1 cellular context compared by ENCODE assay signal in the genomic region with DNA sequence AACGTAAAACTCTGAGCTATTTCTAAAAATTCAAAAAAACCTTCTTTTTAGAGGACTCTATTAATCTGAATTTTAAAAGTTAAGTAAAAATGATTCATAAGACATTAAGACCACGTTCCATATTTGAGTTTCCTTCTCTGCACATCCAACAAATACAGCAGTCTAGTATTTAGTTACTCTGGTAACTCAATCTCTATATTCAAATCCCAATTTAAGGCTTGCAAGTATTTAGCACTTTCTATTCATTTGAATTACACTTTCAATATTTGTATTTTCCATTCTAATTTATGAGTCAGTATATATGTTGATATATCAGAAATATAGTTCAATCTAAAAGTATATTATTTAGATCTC.
TF ChIP-seq lines count a peak whose summit lies in the region.

No MANE protein-coding gene starts in this region.

TF ChIP-seq in GM12878, 131 proteins besides CTCF, POLR2A, EP300 and RAD21 (continued from another document):
- TF ChIP-seq, protein P1, sequence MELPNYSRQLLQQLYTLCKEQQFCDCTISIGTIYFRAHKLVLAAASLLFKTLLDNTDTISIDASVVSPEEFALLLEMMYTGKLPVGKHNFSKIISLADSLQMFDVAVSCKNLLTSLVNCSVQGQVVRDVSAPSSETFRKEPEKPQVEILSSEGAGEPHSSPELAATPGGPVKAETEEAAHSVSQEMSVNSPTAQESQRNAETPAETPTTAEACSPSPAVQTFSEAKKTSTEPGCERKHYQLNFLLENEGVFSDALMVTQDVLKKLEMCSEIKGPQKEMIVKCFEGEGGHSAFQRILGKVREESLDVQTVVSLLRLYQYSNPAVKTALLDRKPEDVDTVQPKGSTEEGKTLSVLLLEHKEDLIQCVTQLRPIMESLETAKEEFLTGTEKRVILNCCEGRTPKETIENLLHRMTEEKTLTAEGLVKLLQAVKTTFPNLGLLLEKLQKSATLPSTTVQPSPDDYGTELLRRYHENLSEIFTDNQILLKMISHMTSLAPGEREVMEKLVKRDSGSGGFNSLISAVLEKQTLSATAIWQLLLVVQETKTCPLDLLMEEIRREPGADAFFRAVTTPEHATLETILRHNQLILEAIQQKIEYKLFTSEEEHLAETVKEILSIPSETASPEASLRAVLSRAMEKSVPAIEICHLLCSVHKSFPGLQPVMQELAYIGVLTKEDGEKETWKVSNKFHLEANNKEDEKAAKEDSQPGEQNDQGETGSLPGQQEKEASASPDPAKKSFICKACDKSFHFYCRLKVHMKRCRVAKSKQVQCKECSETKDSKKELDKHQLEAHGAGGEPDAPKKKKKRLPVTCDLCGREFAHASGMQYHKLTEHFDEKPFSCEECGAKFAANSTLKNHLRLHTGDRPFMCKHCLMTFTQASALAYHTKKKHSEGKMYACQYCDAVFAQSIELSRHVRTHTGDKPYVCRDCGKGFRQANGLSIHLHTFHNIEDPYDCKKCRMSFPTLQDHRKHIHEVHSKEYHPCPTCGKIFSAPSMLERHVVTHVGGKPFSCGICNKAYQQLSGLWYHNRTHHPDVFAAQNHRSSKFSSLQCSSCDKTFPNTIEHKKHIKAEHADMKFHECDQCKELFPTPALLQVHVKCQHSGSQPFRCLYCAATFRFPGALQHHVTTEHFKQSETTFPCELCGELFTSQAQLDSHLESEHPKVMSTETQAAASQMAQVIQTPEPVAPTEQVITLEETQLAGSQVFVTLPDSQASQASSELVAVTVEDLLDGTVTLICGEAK (IDR thresholded peaks at IDR 0.05; ENCODE audit: borderline replicate concordance) = no peak
- TF ChIP-seq YY1 (IDR thresholded peaks at IDR 0.05; ENCODE audit: low read depth, low read length) (no peak), ZBTB4 (CRISPR knock-in tag; IDR thresholded peaks at IDR 0.05) (no peak), TCF7 (IDR thresholded peaks at IDR 0.05; ENCODE audit: borderline replicate concordance) (no peak), STAT3 (IDR thresholded peaks at IDR 0.05; ENCODE audit: low read depth, low read length) (no peak), USF2 (IDR thresholded peaks at IDR 0.05; ENCODE audit: borderline replicate concordance, low read depth, low read length) (no peak), ZNF207 (IDR thresholded peaks at IDR 0.05; ENCODE audit: borderline replicate concordance) (no peak), ZBED1 (IDR thresholded peaks at IDR 0.05; ENCODE audit: borderline replicate concordance) (no peak), ATF7 (IDR thresholded peaks at IDR 0.05; ENCODE audit: low read depth) (no peak), STAT1 (conservative IDR thresholded peaks at IDR 0.05) (no peak), RUNX3 (IDR thresholded peaks at IDR 0.05; ENCODE audit: low read length) (no peak)
- TF ChIP-seq, protein P2, sequence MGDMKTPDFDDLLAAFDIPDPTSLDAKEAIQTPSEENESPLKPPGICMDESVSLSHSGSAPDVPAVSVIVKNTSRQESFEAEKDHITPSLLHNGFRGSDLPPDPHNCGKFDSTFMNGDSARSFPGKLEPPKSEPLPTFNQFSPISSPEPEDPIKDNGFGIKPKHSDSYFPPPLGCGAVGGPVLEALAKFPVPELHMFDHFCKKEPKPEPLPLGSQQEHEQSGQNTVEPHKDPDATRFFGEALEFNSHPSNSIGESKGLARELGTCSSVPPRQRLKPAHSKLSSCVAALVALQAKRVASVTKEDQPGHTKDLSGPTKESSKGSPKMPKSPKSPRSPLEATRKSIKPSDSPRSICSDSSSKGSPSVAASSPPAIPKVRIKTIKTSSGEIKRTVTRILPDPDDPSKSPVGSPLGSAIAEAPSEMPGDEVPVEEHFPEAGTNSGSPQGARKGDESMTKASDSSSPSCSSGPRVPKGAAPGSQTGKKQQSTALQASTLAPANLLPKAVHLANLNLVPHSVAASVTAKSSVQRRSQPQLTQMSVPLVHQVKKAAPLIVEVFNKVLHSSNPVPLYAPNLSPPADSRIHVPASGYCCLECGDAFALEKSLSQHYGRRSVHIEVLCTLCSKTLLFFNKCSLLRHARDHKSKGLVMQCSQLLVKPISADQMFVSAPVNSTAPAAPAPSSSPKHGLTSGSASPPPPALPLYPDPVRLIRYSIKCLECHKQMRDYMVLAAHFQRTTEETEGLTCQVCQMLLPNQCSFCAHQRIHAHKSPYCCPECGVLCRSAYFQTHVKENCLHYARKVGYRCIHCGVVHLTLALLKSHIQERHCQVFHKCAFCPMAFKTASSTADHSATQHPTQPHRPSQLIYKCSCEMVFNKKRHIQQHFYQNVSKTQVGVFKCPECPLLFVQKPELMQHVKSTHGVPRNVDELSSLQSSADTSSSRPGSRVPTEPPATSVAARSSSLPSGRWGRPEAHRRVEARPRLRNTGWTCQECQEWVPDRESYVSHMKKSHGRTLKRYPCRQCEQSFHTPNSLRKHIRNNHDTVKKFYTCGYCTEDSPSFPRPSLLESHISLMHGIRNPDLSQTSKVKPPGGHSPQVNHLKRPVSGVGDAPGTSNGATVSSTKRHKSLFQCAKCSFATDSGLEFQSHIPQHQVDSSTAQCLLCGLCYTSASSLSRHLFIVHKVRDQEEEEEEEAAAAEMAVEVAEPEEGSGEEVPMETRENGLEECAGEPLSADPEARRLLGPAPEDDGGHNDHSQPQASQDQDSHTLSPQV (IDR thresholded peaks at IDR 0.05) = no peak
